In the genomic region with DNA sequence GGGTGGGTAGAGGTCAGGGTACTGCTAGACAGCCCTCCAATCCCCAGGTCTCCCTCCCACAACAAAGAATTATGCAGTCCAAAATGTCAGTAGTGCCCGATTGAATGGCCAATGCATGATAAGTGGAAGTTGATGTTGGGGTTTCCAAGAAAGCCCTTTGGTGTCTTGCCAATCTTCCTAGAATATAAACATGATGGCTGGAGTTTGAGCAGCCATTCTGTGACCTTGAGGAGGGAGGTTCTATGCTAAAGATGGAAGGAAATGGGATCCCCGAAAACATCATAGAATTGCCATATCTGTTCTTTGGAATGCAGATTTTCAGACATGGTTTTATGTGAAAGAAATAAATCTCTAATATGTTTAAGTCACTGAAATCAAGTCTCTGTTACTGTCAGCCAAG, we compare ENCODE assay signal across 1 cellular context.
TF ChIP-seq lines count a peak whose summit lies in the region.

No MANE protein-coding gene starts in this region.

TF ChIP-seq in IMR-90, 13 proteins besides CTCF, POLR2A, EP300 and RAD21:
- TF ChIP-seq FOS (IDR thresholded peaks at IDR 0.05; ENCODE audit: low read depth, low read length) (no peak), MXI1 (IDR thresholded peaks at IDR 0.05; ENCODE audit: borderline replicate concordance, low read depth, low read length) (no peak), MAFK (IDR thresholded peaks at IDR 0.05; ENCODE audit: low read depth, low read length) (no peak), CHD1 (IDR thresholded peaks at IDR 0.05; ENCODE audit: low read depth, low read length) (no peak), NFE2L2 (IDR thresholded peaks at IDR 0.05; ENCODE audit: low read depth, low read length) (no peak), RCOR1 (IDR thresholded peaks at IDR 0.05; ENCODE audit: insufficient replicate concordance, low read length) (no peak), RFX5 (IDR thresholded peaks at IDR 0.05; ENCODE audit: low read depth, low read length) (no peak), BHLHE40 (IDR thresholded peaks at IDR 0.05; ENCODE audit: low read depth, low read length) (no peak), USF2 (IDR thresholded peaks at IDR 0.05; ENCODE audit: low read depth, low read length) (no peak), SMC3 (IDR thresholded peaks at IDR 0.05; ENCODE audit: low read depth, low read length) (no peak), MAZ (IDR thresholded peaks at IDR 0.05; ENCODE audit: borderline replicate concordance, low read depth, low read length) (no peak)
